ENCODE assay signal across 8 cellular contexts in genomic region chr6:36197739-36198221, GRCh38. TPM values are rescaled to one million over a fixed set of nuclear protein-coding genes. Genes with fewer than 3 reads are reported as not detected.
A peak's percentile ranks its signal among the peaks of the same experiment; 100 is the strongest.
DNase-seq lines count a peak whose midpoint lies in the region; ATAC-seq, FAIRE-seq and TF ChIP-seq lines count a peak whose summit lies in the region.

No MANE protein-coding gene starts in this region.

- H3K79me2 ChIP-seq in OCI-LY1 (ENCODE audit: insufficient read depth, low read length): no peaks in the 10 kb centered on the region
- peaks cover 45% of the 10 kb centered on the region for H3K79me2 ChIP-seq in endothelial cell of umbilical vein (ENCODE audit: control insufficient read depth, insufficient read depth, low read length)
- peaks cover 9% of the 10 kb centered on the region for H3K79me2 ChIP-seq in trophoblast cell (ENCODE audit: control insufficient read depth, insufficient read depth, low read length, poor library complexity)

- ATAC-seq in GM21526 (IDR thresholded peaks at IDR 0.05; ENCODE audit: low FRiP score, unreplicated experiment) (no peak), GM21737 (IDR thresholded peaks at IDR 0.05; ENCODE audit: unreplicated experiment) (no peak), GM18909 (IDR thresholded peaks at IDR 0.05; ENCODE audit: poor library complexity, unreplicated experiment) (no peak)

- no peak for FAIRE-seq in endothelial cell of umbilical vein (lab: Jason Lieb, UNC)

- TF ChIP-seq CTCF in OCI-LY1 (IDR thresholded peaks at IDR 0.05; ENCODE audit: low read length) (no peak), endothelial cell of umbilical vein (IDR thresholded peaks at IDR 0.05; ENCODE audit: extremely low read depth in 1 of 2, insufficient read depth in 1 of 2, low read depth in 1 of 2, low read length in 2 of 2) (no peak)

- H3K9me3 ChIP-seq in OCI-LY1 (ENCODE audit: low read length) (no peaks in the 10 kb centered on the region), endothelial cell of umbilical vein (replicated peaks; ENCODE audit: control insufficient read depth, insufficient read depth, low read length) (no peaks in the 10 kb centered on the region), trophoblast cell (ENCODE audit: insufficient read depth, low read depth, low read length) (no peaks in the 10 kb centered on the region)

- H2AFZ ChIP-seq in OCI-LY1 (ENCODE audit: low read length) (no peak overlapping the region), endothelial cell of umbilical vein (ENCODE audit: low read depth, low read length) (no peak overlapping the region), trophoblast cell (ENCODE audit: insufficient read depth, low read length, poor library complexity) (peak overlapping the region; percentile 11)

- TF ChIP-seq POLR2A in endothelial cell of umbilical vein (IDR thresholded peaks at IDR 0.05; ENCODE audit: low read depth, low read length): no peak

- no peak overlapping the region for H3K27ac ChIP-seq in OCI-LY1 (ENCODE audit: low read depth, low read length, poor library complexity, severe bottlenecking)
- no peak overlapping the region for H3K27ac ChIP-seq in endothelial cell of umbilical vein (ENCODE audit: insufficient read depth, low read depth, low read length)
- H3K27ac ChIP-seq in trophoblast cell (ENCODE audit: low read depth, low read length): no peak overlapping the region

- H3K9ac ChIP-seq in OCI-LY1 (ENCODE audit: low read length) (no peak overlapping the region; the same call in 1 of the 2 replicates), endothelial cell of umbilical vein (replicated peaks; ENCODE audit: extremely low read depth, insufficient read depth, low read length) (peak overlapping the region; percentile 80), trophoblast cell (ENCODE audit: low read length) (no peak overlapping the region)

- H3K9me2 ChIP-seq in OCI-LY1 (ENCODE audit: low read depth, low read length): no peaks in the 10 kb centered on the region

- H4K20me1 ChIP-seq in OCI-LY1 (ENCODE audit: insufficient read depth, low read length) (no peaks in the 10 kb centered on the region), endothelial cell of umbilical vein (replicated peaks; ENCODE audit: control insufficient read depth, extremely low read depth, insufficient read depth, low read length) (peaks cover 3% of the 10 kb centered on the region)

- intact Hi-C loops in endothelial cell of umbilical vein (cut with micrococcal nuclease): loop anchor here (1.0 to 2.0 kb wide), 4 partner anchors 66 to 170 kb away; partner anchors contain the start of gene MAPK14

- no peaks in the 10 kb centered on the region for H3K9me1 ChIP-seq in endothelial cell of umbilical vein (replicated peaks; ENCODE audit: control insufficient read depth, extremely low read depth, insufficient read depth, low read length)

- H3K4me3 ChIP-seq in OCI-LY1 (ENCODE audit: low read depth, low read length, poor library complexity, severe bottlenecking) (peak overlapping the region; percentile 77), endothelial cell of umbilical vein (replicated peaks in 1 of 3; ENCODE audit: insufficient read depth in 1 of 3, low read depth in 1 of 3, low read length in 3 of 3) (peak overlapping the region in 2 of 3 experiments; percentile 67 to 90), trophoblast cell (ENCODE audit: low read depth, low read length) (peak overlapping the region; percentile 70)

- dilution Hi-C loops in endothelial cell of umbilical vein (cut with MboI; ENCODE audit: extremely low pct_ligation_motif_present, low sequenced_read_pairs): no loop called here

- H3K4me1 ChIP-seq in OCI-LY1 (ENCODE audit: insufficient read depth, low read length, severe bottlenecking) (peaks cover 17% of the 10 kb centered on the region), endothelial cell of umbilical vein (ENCODE audit: control insufficient read depth, extremely low read depth, insufficient read depth, low read length) (peaks cover 12% of the 10 kb centered on the region), trophoblast cell (ENCODE audit: control insufficient read depth in 1 of 2, insufficient read depth in 2 of 2, low read length in 2 of 2) (peaks cover 4 to 16% of the 10 kb centered on the region in 2 experiments)

- H3K4me2 ChIP-seq in OCI-LY1 (ENCODE audit: low read length): peak overlapping the region; percentile 87
- H3K4me2 ChIP-seq in endothelial cell of umbilical vein (ENCODE audit: insufficient read depth, low read length): peak overlapping the region; percentile 43
- peak overlapping the region; percentile 78 for H3K4me2 ChIP-seq in trophoblast cell (ENCODE audit: low read length)

- peak overlapping the region; percentile 5 for H3K18ac ChIP-seq in trophoblast cell (ENCODE audit: low read length)

- no peak overlapping the region for H2BK5ac ChIP-seq in trophoblast cell (ENCODE audit: low read depth, low read length, poor library complexity)

- no CpG with 5 or more reads among the region's 17 CpGs for WGBS in trophoblast cell (ENCODE audit: extremely low coverage, insufficient coverage, insufficient read length)

- peak; percentile 16 for DNase-seq in ELR (ENCODE audit: low read depth)
- DNase-seq in endothelial cell of umbilical vein (ENCODE audit: low read depth, low spot score): peak; percentile 2
- DNase-seq in trophoblast cell: no peak
- DNase-seq in stimulated activated CD4-positive, alpha-beta T cell treated with anti-CD3 and anti-CD28 coated beads, Interleukin-2, amount 100 ng/mL, for 48 hours: no peak

- peak overlapping the region; percentile 67 for H2AK5ac ChIP-seq in trophoblast cell (ENCODE audit: low read length)

- peak overlapping the region; percentile 1 for H3K14ac ChIP-seq in trophoblast cell (ENCODE audit: low read length)

- no peak overlapping the region for H2BK12ac ChIP-seq in trophoblast cell (ENCODE audit: low read length)

- peak overlapping the region; percentile 30 for H4K91ac ChIP-seq in trophoblast cell (ENCODE audit: low read depth, low read length)

- H3K27me3 ChIP-seq in OCI-LY1 (ENCODE audit: insufficient read depth, low read length): no peaks in the 10 kb centered on the region
- H3K27me3 ChIP-seq in endothelial cell of umbilical vein (ENCODE audit: control insufficient read depth in 2 of 2, insufficient read depth in 2 of 2, low read length in 2 of 2): no peaks in the 10 kb centered on the region
- no peaks in the 10 kb centered on the region for H3K27me3 ChIP-seq in trophoblast cell (ENCODE audit: insufficient read depth, low read length)

- H3K23ac ChIP-seq in trophoblast cell (ENCODE audit: low read length): no peak overlapping the region

- H4K12ac ChIP-seq in trophoblast cell (ENCODE audit: low read depth, low read length): peak overlapping the region; percentile 63

- peak overlapping the region; percentile 93 for H3K4ac ChIP-seq in trophoblast cell (ENCODE audit: low read depth, low read length)

- no peak overlapping the region for H2BK120ac ChIP-seq in trophoblast cell (ENCODE audit: insufficient read depth, low read length, poor library complexity)

- no peaks in the 10 kb centered on the region for H3F3A ChIP-seq in OCI-LY1 (ENCODE audit: insufficient read depth, low read length)

- POLR2A ChIA-PET in endothelial cell of umbilical vein (lab: Charles Lee): interaction anchor here (0.7 to 1.0 kb wide), 2 partner anchors 10 to 66 kb away, joined by 3 to 5 read pairs; no protein-coding TSS in a partner anchor

- peak overlapping the region; percentile 2 for H4K8ac ChIP-seq in trophoblast cell (ENCODE audit: low read depth, low read length)

- CTCF ChIA-PET in endothelial cell of umbilical vein (lab: Charles Lee): interaction anchor here (0.7 to 1.6 kb wide), 6 partner anchors 11 to 170 kb away, joined by 3 to 8 read pairs (median 6); partner anchors contain the start of gene MAPK14

- TSS peak; percentile 29 for BruUV-seq in endothelial cell of umbilical vein (replicated peaks; lab: Mats Ljungman, UMichigan)

- peaks cover 33% of the 10 kb centered on the region for H3K36me3 ChIP-seq in OCI-LY1 (ENCODE audit: insufficient read depth, low read length)
- peaks cover 7 to 23% of the 10 kb centered on the region in 2 experiments for H3K36me3 ChIP-seq in endothelial cell of umbilical vein (ENCODE audit: control insufficient read depth in 2 of 2, extremely low read depth in 1 of 2, insufficient read depth in 2 of 2, low read length in 2 of 2)
- H3K36me3 ChIP-seq in trophoblast cell (ENCODE audit: control insufficient read depth in 1 of 2, insufficient read depth in 2 of 2, low read length in 2 of 2): peaks cover 20 to 32% of the 10 kb centered on the region in 2 experiments

- peaks cover 11% of the 10 kb centered on the region for H3K79me1 ChIP-seq in trophoblast cell (ENCODE audit: low read length)

TF ChIP-seq in endothelial cell of umbilical vein, 7 proteins besides CTCF, POLR2A, EP300 and RAD21:
- no peak for TF ChIP-seq JUN (IDR thresholded peaks at IDR 0.05; ENCODE audit: borderline replicate concordance, insufficient read depth, insufficient read length, low read depth)
- TF ChIP-seq MAX (IDR thresholded peaks at IDR 0.05; ENCODE audit: insufficient read depth, insufficient read length): no peak
- TF ChIP-seq FOS (IDR thresholded peaks at IDR 0.05; ENCODE audit: borderline replicate concordance, insufficient read depth, low read length): no peak

RNA-seq across cellular contexts. Expression of gene BRPF3, which starts 1.2 kb away (rescaled TPM):
- total RNA-seq in endothelial cell of umbilical vein: 35.7 and 40.0 TPM in 2 replicates
- 25.3 and 30.5 TPM in 2 replicates for polyA plus RNA-seq in endothelial cell of umbilical vein
- 22.3 and 24.7 TPM in 2 replicates for polyA plus RNA-seq in endothelial cell of umbilical vein (2011; cell fraction: cytosol; rRNA removed)
- polyA plus RNA-seq in endothelial cell of umbilical vein (2011; cell fraction: nucleus; rRNA removed): 43.3 and 44.0 TPM in 2 replicates
- polyA plus RNA-seq in endothelial cell of umbilical vein (2012): 24.2 and 26.7 TPM in 2 replicates
- 31.3 and 33.8 TPM in 2 replicates for polyA minus RNA-seq in endothelial cell of umbilical vein
- polyA minus RNA-seq in endothelial cell of umbilical vein (2011; cell fraction: cytosol; rRNA and poly(A)+ RNA removed): 7.0 TPM
- 47.4 and 56.4 TPM in 2 replicates for polyA minus RNA-seq in endothelial cell of umbilical vein (2011; cell fraction: nucleus; rRNA and poly(A)+ RNA removed)
- polyA plus RNA-seq in trophoblast cell (2013): 28.1 and 28.4 TPM in 2 replicates

Comparison
In these comparisons a context has a peak if more than half of its experiments do, and no peak if none do; other contexts are left out.
1. DNase-seq: peak in ELR (single experiment) and endothelial cell of umbilical vein (single experiment); none in trophoblast cell (0 of 2) and stimulated activated CD4-positive, alpha-beta T cell treated with anti-CD3 and anti-CD28 coated beads, Interleukin-2, amount 100 ng/mL, for 48 hours (0 of 2).
2. Peak in every context shown above with its lines, with median percentiles within 50 percentile points of each other: H3K4me2 ChIP-seq and H3K4me3 ChIP-seq.